In the genomic region with DNA sequence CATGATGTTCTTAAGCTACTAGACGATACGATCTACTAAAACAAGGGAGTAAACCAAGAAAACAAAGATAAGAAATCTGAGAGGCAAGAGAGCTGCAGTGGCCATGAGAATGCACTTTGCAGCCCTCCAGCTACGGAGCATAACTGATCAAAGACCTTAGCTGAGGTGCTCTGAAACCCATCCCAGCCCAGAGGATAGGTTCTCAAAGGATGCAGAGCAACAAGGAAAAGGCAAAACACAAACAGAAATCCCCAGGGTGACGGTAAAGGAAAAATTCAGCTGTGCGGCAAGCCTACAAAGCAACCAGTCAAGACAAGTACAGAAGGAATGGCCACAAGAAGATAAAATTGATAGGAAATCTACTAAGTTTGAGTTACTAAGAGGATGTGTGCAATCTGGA, we compare ENCODE assay signal across 19 cellular contexts. TPM values are rescaled to one million over a fixed set of nuclear protein-coding genes. Genes with fewer than 3 reads are reported as not detected.
DNase-seq lines count a peak whose midpoint lies in the region; ATAC-seq, FAIRE-seq and TF ChIP-seq lines count a peak whose summit lies in the region.
"Had no signal": no experiment of that assay in that cellular context is flagged by ENCODE, and none has a peak within 500 bp of the region (broad histone marks: within the 10 kb centered on the region; RNA-seq: fewer than 3 reads in every experiment).

No MANE protein-coding gene starts in this region.

- in situ Hi-C loops in K562 (cut with MboI) = no loop called here

- peaks cover 9% of the 10 kb centered on the region for H3F3A ChIP-seq in smooth muscle cell (ENCODE audit: low read depth)

- no peaks in the 10 kb centered on the region for H3K79me2 ChIP-seq in K562 (ENCODE audit: control insufficient read depth, insufficient read depth, low read length)
- no peaks in the 10 kb centered on the region for H3K79me2 ChIP-seq in smooth muscle cell (ENCODE audit: low read depth)

- TF ChIP-seq CTCF in K562 (IDR thresholded peaks at IDR 0.05 in 2 of 3, conservative IDR thresholded peaks at IDR 0.05 in 1 of 3; ENCODE audit: insufficient read depth in 2 of 3, low read depth in 1 of 3, low read length in 3 of 3) (no peak), smooth muscle cell (IDR thresholded peaks at IDR 0.05; ENCODE audit: borderline replicate concordance, insufficient read depth, poor library complexity, severe bottlenecking) (no peak), uterus (IDR thresholded peaks at IDR 0.05) (no peak)

- no peak for ATAC-seq in K562
- ATAC-seq in GM18511 (IDR thresholded peaks at IDR 0.05; ENCODE audit: unreplicated experiment) = no peak
- ATAC-seq in GM18868 (IDR thresholded peaks at IDR 0.05; ENCODE audit: unreplicated experiment) = no peak
- ATAC-seq: HCT116 had no signal

- no peak for TF ChIP-seq POLR2A in K562 (conservative IDR thresholded peaks at IDR 0.05)
- no peak for TF ChIP-seq POLR2A in uterus (IDR thresholded peaks at IDR 0.05)

- H3K27me3 ChIP-seq in K562 (ENCODE audit: control insufficient read depth in 2 of 2, insufficient read depth in 2 of 2, low read length in 2 of 2) (no peaks in the 10 kb centered on the region), smooth muscle cell (ENCODE audit: low read depth) (no peaks in the 10 kb centered on the region), uterus (no peaks in the 10 kb centered on the region)

- no TSS peak for BruUV-seq in K562 (replicated peaks; lab: Mats Ljungman, UMichigan)

- H2AFZ ChIP-seq in K562 (ENCODE audit: low read depth, low read length) (peak overlapping the region; percentile 22; the same call in 1 of the 2 replicates), smooth muscle cell (ENCODE audit: low read depth) (peak overlapping the region; percentile 23)

- FAIRE-seq in K562 (lab: Jason Lieb, UNC) = no peak
- FAIRE-seq: G401.6, GM12891, GM19239, H54 had no signal

- H3K27ac ChIP-seq in K562 (ENCODE audit: extremely low read depth, low read depth, low read length) = no peak overlapping the region
- peak overlapping the region; percentile 6 for H3K27ac ChIP-seq in smooth muscle cell (ENCODE audit: low read depth)
- no peak overlapping the region for H3K27ac ChIP-seq in uterus
- H3K27ac ChIP-seq: BLaER1 treated with 17β-estradiol and CSF1 and Interleukin-3, amounts not matched to agents 10 nM and 100 nM; HL-60 had no signal

- no peak for TF ChIP-seq EP300 in K562 (IDR thresholded peaks at IDR 0.05; ENCODE audit: low read length)

- H3K9me3 ChIP-seq in K562 (replicated peaks; ENCODE audit: control insufficient read depth, insufficient read depth, low read depth, low read length) (no peaks in the 10 kb centered on the region), smooth muscle cell (replicated peaks; ENCODE audit: low read depth) (no peaks in the 10 kb centered on the region), uterus (no peaks in the 10 kb centered on the region)
- H3K9me3 ChIP-seq: BLaER1 treated with 17β-estradiol and CSF1 and Interleukin-3, amounts not matched to agents 10 nM and 100 nM had no signal

- peak; percentile 78 for DNase-seq in ELF-1 (ENCODE audit: low read depth, low spot score)
- DNase-seq in K562 (ENCODE audit: extremely low read depth in 1 of 4, low spot score in 3 of 4) = no peak
- peak; percentile 85 for DNase-seq in islet precursor cell
- DNase-seq in smooth muscle cell (lab: John Stamatoyannopoulos, UW; ENCODE audit: unreplicated experiment) = no peak
- DNase-seq in uterus = no peak
- DNase-seq: ACHN; Calu3; CD4-positive, CD25-positive, alpha-beta regulatory T cell; DMS79; KG1 had no signal

- CTCF ChIA-PET in K562 (lab: Yijun Ruan, JAX; ENCODE audit: low intra/inter-chr PET ratio) = no interaction called here

- H3K4me2 ChIP-seq in K562 (ENCODE audit: insufficient read depth, low read length) = no peak overlapping the region
- no peak overlapping the region for H3K4me2 ChIP-seq in smooth muscle cell
- H3K4me2 ChIP-seq: BLaER1 treated with 17β-estradiol and CSF1 and Interleukin-3, amounts not matched to agents 10 nM and 100 nM had no signal

- H3K36me3 ChIP-seq in K562 (ENCODE audit: control insufficient read depth, insufficient read depth, low read length) (no peaks in the 10 kb centered on the region), smooth muscle cell (ENCODE audit: low read depth) (no peaks in the 10 kb centered on the region), uterus (no peaks in the 10 kb centered on the region)
- H3K36me3 ChIP-seq: BLaER1 treated with 17β-estradiol and CSF1 and Interleukin-3, amounts not matched to agents 10 nM and 100 nM had no signal

- WGBS in K562 (ENCODE audit: insufficient coverage, low coverage, missing lambda C conversion rate) = 1% methylated on average over 5 of the region's 5 CpGs
- WGBS in smooth muscle cell (ENCODE audit: low lambda C conversion rate) = 54% methylated on average over 5 of the region's 5 CpGs

- POLR2A ChIA-PET in K562 (lab: Yijun Ruan, JAX) = interaction anchor here (1.0 kb wide), 1 partner anchor 12 kb away, joined by 3 read pairs; no protein-coding TSS in a partner anchor

- no peaks in the 10 kb centered on the region for H3K9me1 ChIP-seq in K562 (ENCODE audit: control insufficient read depth, insufficient read depth, low read length)

- intact Hi-C loops in K562 (cut with micrococcal nuclease) = no loop called here
- intact Hi-C loops in uterus (cut with DNase I; ENCODE audit: low total_unique reads) = no loop called here

- H3K4me3 ChIP-seq in K562 (no peak overlapping the region), smooth muscle cell (no peak overlapping the region), uterus (no peak overlapping the region)
- H3K4me3 ChIP-seq: BLaER1 treated with 17β-estradiol and CSF1 and Interleukin-3, amounts not matched to agents 10 nM and 100 nM had no signal

- H3K4me1 ChIP-seq in K562 (replicated peaks in 1 of 2; ENCODE audit: control insufficient read depth in 2 of 2, insufficient read depth in 2 of 2, low read length in 2 of 2) (no peaks in the 10 kb centered on the region), smooth muscle cell (ENCODE audit: low read depth) (no peaks in the 10 kb centered on the region), uterus (no peaks in the 10 kb centered on the region)

- TF ChIP-seq RAD21 in K562 (CRISPR knock-in tag; conservative IDR thresholded peaks at IDR 0.05 in 1 of 2, IDR thresholded peaks at IDR 0.05 in 1 of 2) = no peak

- H3K9ac ChIP-seq in K562 (ENCODE audit: insufficient read depth in 1 of 2, low read depth in 2 of 2, low read length in 2 of 2) (no peak overlapping the region), smooth muscle cell (ENCODE audit: low read depth) (no peak overlapping the region)
- H3K9ac ChIP-seq: BLaER1 treated with 17β-estradiol and CSF1 and Interleukin-3, amounts not matched to agents 10 nM and 100 nM had no signal

- H4K20me1 ChIP-seq in K562 (replicated peaks; ENCODE audit: control insufficient read depth, insufficient read depth, low read length) (no peaks in the 10 kb centered on the region), smooth muscle cell (ENCODE audit: low read depth) (no peaks in the 10 kb centered on the region)
- H4K20me1 ChIP-seq: BLaER1 treated with 17β-estradiol and CSF1 and Interleukin-3, amounts not matched to agents 10 nM and 100 nM had no signal

TF ChIP-seq in K562, 482 proteins besides CTCF, POLR2A, EP300 and RAD21:
- TF ChIP-seq NBN (IDR thresholded peaks at IDR 0.05; ENCODE audit: low read depth) = no peak
- no peak for TF ChIP-seq EZH2 (IDR thresholded peaks at IDR 0.05; ENCODE audit: borderline replicate concordance, low read depth, low read length)
- no peak for TF ChIP-seq GABPB2 (CRISPR knock-in tag; conservative IDR thresholded peaks at IDR 0.05)
- no peak for TF ChIP-seq MAFG (tag; conservative IDR thresholded peaks at IDR 0.05)
- no peak for TF ChIP-seq ZBTB1 (CRISPR knock-in tag; IDR thresholded peaks at IDR 0.05; ENCODE audit: borderline replicate concordance, low read depth)
- no peak for TF ChIP-seq TCF7L2 (IDR thresholded peaks at IDR 0.05; ENCODE audit: low read depth, low read length)
- no peak for TF ChIP-seq ZNF24 (IDR thresholded peaks at IDR 0.05)

RNA-seq across cellular contexts. Expression of a gene that starts 32.5 kb away (rescaled TPM):
- not detected in 2 replicates for total RNA-seq in K562 (2011; cell fraction: chromatin; rRNA removed; ENCODE audit: low replicate concordance)
- not detected in 2 replicates for total RNA-seq in K562 (2011; cell fraction: nucleolus; rRNA removed)
- total RNA-seq in K562 (2011; cell fraction: nucleoplasm; rRNA removed) = not detected in 2 replicates
- total RNA-seq in K562 (2014; rRNA removed) (not detected in 2 replicates), K562 (2014; rRNA removed; fragmentation: Illumina TruSeq; extraction: Trizol) (not detected in 2 replicates), K562 (2015; rRNA removed; fragmentation: Illumina TruSeq; extraction: Trizol) (not detected in 2 replicates), K562 (2021) (not detected in 2 replicates), smooth muscle cell (6.6 and 18.2 TPM in 2 replicates), uterus (1 to 10 TPM in 3 of 4 donors, under 1 TPM in 1; 0.26 to 8.4 (median 4.3) TPM)
- polyA plus RNA-seq in K562 (2011; rRNA removed) (not detected in 2 replicates), K562 (2014; fragmentation: Illumina TruSeq; extraction: Trizol) (not detected in 2 replicates), K562 (2014; fragmentation: Nextera tagmentation; extraction: Ambion mirVana) (not detected), K562 (2014; rRNA removed) (not detected in 2 replicates), smooth muscle cell (4.0 and 5.6 TPM in 2 replicates)
- not detected in 2 replicates for polyA plus RNA-seq in K562 (2011; cell fraction: cytosol; rRNA removed)
- not detected in 2 replicates for polyA plus RNA-seq in K562 (2011; cell fraction: nucleus; rRNA removed)
- polyA plus RNA-seq in K562 (2012) = not detected in 2 replicates
- polyA minus RNA-seq in K562 (2011; rRNA and poly(A)+ RNA removed) = not detected in 2 replicates
- not detected in 2 replicates for polyA minus RNA-seq in K562 (2011; cell fraction: cytosol; rRNA and poly(A)+ RNA removed)
- polyA minus RNA-seq in K562 (2011; cell fraction: nucleus; rRNA and poly(A)+ RNA removed) = not detected in 2 replicates
- total RNA-seq: CD4-positive, CD25-positive, alpha-beta regulatory T cell had no signal
- polyA plus RNA-seq: CD4-positive, CD25-positive, alpha-beta regulatory T cell had no signal

Comparison
In these comparisons a context has a peak if more than half of its experiments do, and no peak if none do; other contexts are left out.
1. DNase-seq: peak in ELF-1 (single experiment) and islet precursor cell (single experiment); none in K562 (0 of 4), smooth muscle cell (single experiment) and uterus (0 of 2).